2 cellular contexts compared by ENCODE assay signal in the genomic region with DNA sequence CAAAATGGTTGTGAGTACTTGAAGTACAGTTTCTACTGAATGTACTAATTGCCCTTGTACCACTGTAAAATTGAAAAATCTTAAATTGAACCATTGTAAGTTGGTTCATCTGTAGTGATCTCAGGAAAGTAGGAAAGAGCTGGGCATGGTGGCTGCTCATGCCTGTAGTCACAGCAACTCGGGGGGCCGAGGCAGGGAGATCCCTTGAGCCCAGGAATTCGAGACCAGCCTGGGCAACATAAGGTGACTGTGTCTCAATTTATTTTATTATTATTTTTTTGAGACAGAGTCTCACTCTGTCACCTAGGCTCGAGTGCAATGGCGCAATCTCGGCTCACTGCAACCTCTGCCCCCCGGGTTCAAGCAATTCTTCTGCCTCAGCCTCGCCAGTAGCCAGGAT. TPM values are rescaled to one million over a fixed set of nuclear protein-coding genes. Genes with fewer than 3 reads are reported as not detected.
"Had no signal": no experiment of that assay in that cellular context is flagged by ENCODE, and none has a peak within 500 bp of the region (broad histone marks: within the 10 kb centered on the region; RNA-seq: fewer than 3 reads in every experiment).

No MANE protein-coding gene starts in this region.

RNA-seq across cellular contexts. Expression of gene SALL4, which starts 14.5 kb away (rescaled TPM):
- total RNA-seq: activated naive CD4-positive, alpha-beta T cell treated with anti-CD3 and anti-CD28 coated beads for 36 hours; ascending aorta had no signal
